15 cellular contexts compared by ENCODE assay signal in the genomic region with DNA sequence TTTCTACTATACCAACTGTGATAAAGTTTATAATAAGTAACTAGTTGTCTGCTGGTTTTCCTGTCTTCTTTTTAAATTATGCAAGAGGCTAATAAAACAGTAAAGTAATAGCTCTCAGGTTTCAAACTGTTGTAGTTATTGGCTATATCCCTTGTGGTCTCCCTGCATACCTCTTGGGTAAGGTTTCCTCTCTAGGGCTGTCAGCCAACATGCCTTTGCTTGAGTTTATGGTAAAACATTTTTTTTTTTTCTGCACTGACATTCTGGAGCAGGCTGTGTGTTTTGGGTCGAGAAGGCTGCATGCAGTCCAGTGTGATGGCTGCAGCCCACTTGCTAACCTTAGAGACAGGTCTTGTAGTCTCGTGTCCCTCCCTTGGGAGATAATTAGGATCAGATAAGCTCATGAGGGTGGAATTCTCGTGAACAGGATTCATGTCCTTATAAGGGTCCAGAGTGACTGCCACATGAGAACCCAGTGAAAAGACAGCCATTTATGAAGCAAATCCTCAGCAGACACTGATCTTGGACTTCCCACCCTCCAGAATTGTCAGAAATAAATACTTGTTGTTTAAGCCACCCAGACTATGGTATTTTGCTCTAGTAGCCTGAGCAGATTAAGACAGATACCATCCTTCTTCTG.
DNase-seq lines count a peak whose midpoint lies in the region; ATAC-seq, FAIRE-seq and TF ChIP-seq lines count a peak whose summit lies in the region.
"Had no signal": no experiment of that assay in that cellular context is flagged by ENCODE, and none has a peak within 500 bp of the region (broad histone marks: within the 10 kb centered on the region; RNA-seq: fewer than 3 reads in every experiment).

No MANE protein-coding gene starts in this region.

- H3K27me3 ChIP-seq in AG04450 (ENCODE audit: control insufficient read depth, insufficient read depth, low read length) (no peaks in the 10 kb centered on the region), keratinocyte (ENCODE audit: control insufficient read depth, extremely low read depth, insufficient read depth, low read length) (no peaks in the 10 kb centered on the region), body of pancreas (no peaks in the 10 kb centered on the region)

- TF ChIP-seq CTCF in AG04450 (IDR thresholded peaks at IDR 0.05; ENCODE audit: low read depth, low read length) (no peak), astrocyte of the cerebellum (IDR thresholded peaks at IDR 0.05; ENCODE audit: low read depth, low read length, missing control alignments) (no peak), keratinocyte (optimal IDR thresholded peaks at IDR 0.05 in 1 of 3, IDR thresholded peaks at IDR 0.05 in 1 of 3, conservative IDR thresholded peaks at IDR 0.05 in 1 of 3; ENCODE audit: extremely low read depth in 1 of 3, insufficient read depth in 2 of 3, low read length in 3 of 3) (no peak), body of pancreas (IDR thresholded peaks at IDR 0.05) (no peak)

- ATAC-seq in sciatic nerve (no peak), body of pancreas (no peak)
- ATAC-seq: psoas muscle had no signal

- CTCF ChIA-PET in AG04450 (lab: Charles Lee), result no interaction called here

- no peak overlapping the region for H3K4me3 ChIP-seq in AG04450 (ENCODE audit: low read depth, low read length)
- no peak overlapping the region for H3K4me3 ChIP-seq in astrocyte of the cerebellum (ENCODE audit: low read depth, low read length)
- no peak overlapping the region for H3K4me3 ChIP-seq in keratinocyte (ENCODE audit: control insufficient read depth in 2 of 3, extremely low read depth in 1 of 3, insufficient read depth in 2 of 3, low read depth in 1 of 3, low read length in 3 of 3)
- no peak overlapping the region for H3K4me3 ChIP-seq in body of pancreas
- H3K4me3 ChIP-seq: coronary artery, psoas muscle, thoracic aorta had no signal

- FAIRE-seq in keratinocyte (lab: Jason Lieb, UNC) (peak; percentile 87), GM19239 (lab: Jason Lieb, UNC) (no peak)

- H4K20me1 ChIP-seq in keratinocyte (ENCODE audit: control insufficient read depth, extremely low read depth, insufficient read depth, low read length), result no peaks in the 10 kb centered on the region

- H3K9me3 Mint-ChIP-seq in activated T-helper 2 cell treated with anti-CD3 and anti-CD28 coated beads, Interferon-gamma antibody, Interleukin-2, Interleukin-4, amounts not matched to agents 10 μg/mL and 5 μg/mL and 100 μg/mL, durations not matched to agents 14 hours and 24 hours and 36 hours, result peaks cover 4% of the 10 kb centered on the region

- TF ChIP-seq POLR2A in body of pancreas (IDR thresholded peaks at IDR 0.05), result no peak

- H3K27ac ChIP-seq in AG04450 (ENCODE audit: low read depth, low read length), result no peak overlapping the region
- H3K27ac ChIP-seq in keratinocyte (ENCODE audit: control insufficient read depth, insufficient read depth, low read length), result no peak overlapping the region
- no peak overlapping the region for H3K27ac ChIP-seq in body of pancreas
- H3K27ac ChIP-seq: coronary artery, psoas muscle, thoracic aorta had no signal

- H3K4me1 ChIP-seq in keratinocyte (ENCODE audit: control insufficient read depth, extremely low read depth, insufficient read depth, low read length) (no peaks in the 10 kb centered on the region), body of pancreas (no peaks in the 10 kb centered on the region)
- H3K4me1 ChIP-seq: psoas muscle had no signal

- H3K4me2 ChIP-seq in keratinocyte (ENCODE audit: control insufficient read depth, extremely low read depth, insufficient read depth, low read depth, low read length), result peak overlapping the region; percentile 17

- 79% methylated on average over 3 of the region's 3 CpGs for WGBS in body of pancreas, 2 donors

- no peaks in the 10 kb centered on the region for H3K9me1 ChIP-seq in keratinocyte (ENCODE audit: control insufficient read depth, extremely low read depth, insufficient read depth, low read length)

- intact Hi-C loops in sciatic nerve (cut with DNase I), result no loop called here
- intact Hi-C loops in body of pancreas (cut with DNase I), result no loop called here
- intact Hi-C loops in activated T-helper 2 cell treated with anti-CD3 and anti-CD28 coated beads, Interferon-gamma antibody, Interleukin-2, Interleukin-4, amounts not matched to agents 10 μg/mL and 5 μg/mL and 100 μg/mL, durations not matched to agents 14 hours and 24 hours and 36 hours (cut with micrococcal nuclease), result no loop called here

- no peak overlapping the region for H3K4me3 Mint-ChIP-seq in activated T-helper 2 cell treated with anti-CD3 and anti-CD28 coated beads, Interferon-gamma antibody, Interleukin-2, Interleukin-4, amounts not matched to agents 10 μg/mL and 5 μg/mL and 100 μg/mL, durations not matched to agents 14 hours and 24 hours and 36 hours (ENCODE audit: low read depth)
- H3K4me3 Mint-ChIP-seq: B cell had no signal

- dilution Hi-C loops in keratinocyte (cut with MboI; ENCODE audit: extremely low pct_ligation_motif_present, low sequenced_read_pairs), result no loop called here

- H3K9ac ChIP-seq in keratinocyte (ENCODE audit: control insufficient read depth, extremely low read depth, insufficient read depth, low read length), result no peak overlapping the region

- no peak overlapping the region for H3K27ac Mint-ChIP-seq in activated T-helper 2 cell treated with anti-CD3 and anti-CD28 coated beads, Interferon-gamma antibody, Interleukin-2, Interleukin-4, amounts not matched to agents 10 μg/mL and 5 μg/mL and 100 μg/mL, durations not matched to agents 14 hours and 24 hours and 36 hours
- H3K27ac Mint-ChIP-seq: B cell had no signal

- no peaks in the 10 kb centered on the region for H3K27me3 Mint-ChIP-seq in activated T-helper 2 cell treated with anti-CD3 and anti-CD28 coated beads, Interferon-gamma antibody, Interleukin-2, Interleukin-4, amounts not matched to agents 10 μg/mL and 5 μg/mL and 100 μg/mL, durations not matched to agents 14 hours and 24 hours and 36 hours (ENCODE audit: low read depth)
- H3K27me3 Mint-ChIP-seq: B cell had no signal

- no peaks in the 10 kb centered on the region for H3K4me1 Mint-ChIP-seq in activated T-helper 2 cell treated with anti-CD3 and anti-CD28 coated beads, Interferon-gamma antibody, Interleukin-2, Interleukin-4, amounts not matched to agents 10 μg/mL and 5 μg/mL and 100 μg/mL, durations not matched to agents 14 hours and 24 hours and 36 hours (ENCODE audit: low read depth)
- H3K4me1 Mint-ChIP-seq: B cell had no signal

- in situ Hi-C loops in astrocyte of the cerebellum (cut with HindIII; ENCODE audit: low sequenced_read_pairs), result no loop called here

- H3K36me3 Mint-ChIP-seq in activated T-helper 2 cell treated with anti-CD3 and anti-CD28 coated beads, Interferon-gamma antibody, Interleukin-2, Interleukin-4, amounts not matched to agents 10 μg/mL and 5 μg/mL and 100 μg/mL, durations not matched to agents 14 hours and 24 hours and 36 hours (ENCODE audit: low read depth), result no peaks in the 10 kb centered on the region

- DNase-seq in AG04450 (ENCODE audit: low read depth, low spot score) (peak; percentile 66), LHCN-M2 (ENCODE audit: low read depth) (peak; percentile 55), astrocyte of the cerebellum (ENCODE audit: low read depth) (peak; percentile 98), keratinocyte (ENCODE audit: low read depth, low spot score) (no peak), sciatic nerve (ENCODE audit: low spot score) (no peak), GM19239 (ENCODE audit: insufficient read length, low spot score) (no peak), body of pancreas (no peak)
- no peak for DNase-seq in activated T-helper 2 cell treated with anti-CD3 and anti-CD28 coated beads, Interferon-gamma antibody, Interleukin-2, Interleukin-4, amounts not matched to agents 10 μg/mL and 5 μg/mL and 100 μg/mL, durations not matched to agents 14 hours and 24 hours and 36 hours (ENCODE audit: low spot score)
- DNase-seq: activated CD4-positive, alpha-beta T cell treated with anti-CD3 and anti-CD28 coated beads for 48 hours; glutamatergic neuron; psoas muscle; SHP77 treated with DMSO at 0.1 percent for 48 hours had no signal

- H3K36me3 ChIP-seq in keratinocyte (ENCODE audit: control insufficient read depth in 2 of 2, extremely low read depth in 1 of 2, insufficient read depth in 2 of 2, low read length in 2 of 2) (no peaks in the 10 kb centered on the region), body of pancreas (replicated peaks in 1 of 2; ENCODE audit: insufficient read depth in 1 of 2, low read depth in 2 of 2) (no peaks in the 10 kb centered on the region)
- H3K36me3 ChIP-seq: thoracic aorta had no signal

- POLR2A ChIA-PET in AG04450 (lab: Yijun Ruan, JAX), result interaction anchor here (0.7 kb wide), 1 partner anchor 22 kb away, joined by 3 read pairs; no protein-coding TSS in a partner anchor

- H3K79me2 ChIP-seq in keratinocyte (ENCODE audit: control insufficient read depth, insufficient read depth, low read length), result no peaks in the 10 kb centered on the region

- H3K9me3 ChIP-seq in AG04450 (ENCODE audit: control insufficient read depth, insufficient read depth, low read length), result no peaks in the 10 kb centered on the region
- H3K9me3 ChIP-seq in keratinocyte (ENCODE audit: control insufficient read depth, low read depth, low read length), result no peaks in the 10 kb centered on the region
- no peaks in the 10 kb centered on the region for H3K9me3 ChIP-seq in body of pancreas
- H3K9me3 ChIP-seq: psoas muscle, thoracic aorta had no signal

- no peak overlapping the region for H2AFZ ChIP-seq in keratinocyte (ENCODE audit: control insufficient read depth, low read length)

Comparison
In these comparisons a context has a peak if more than half of its experiments do, and no peak if none do; other contexts are left out.
1. DNase-seq: peak in AG04450 (single experiment), LHCN-M2 (single experiment) and astrocyte of the cerebellum (single experiment); none in keratinocyte (single experiment), sciatic nerve (single experiment), GM19239 (single experiment), body of pancreas (0 of 4) and activated T-helper 2 cell treated with anti-CD3 and anti-CD28 coated beads, Interferon-gamma antibody, Interleukin-2, Interleukin-4, amounts not matched to agents 10 μg/mL and 5 μg/mL and 100 μg/mL, durations not matched to agents 14 hours and 24 hours and 36 hours (single experiment).